In genomic region chr20:41735949-41736348, GRCh38 we compare ENCODE assay signal across 34 cellular contexts.
"Had no signal": no experiment of that assay in that cellular context is flagged by ENCODE, and none has a peak within 500 bp of the region (broad histone marks: within the 10 kb centered on the region; RNA-seq: fewer than 3 reads in every experiment).

No MANE protein-coding gene starts in this region.

- DNase-seq: Karpas-422, Kasumi-1, MG63, MM.1S, MV-4-11, NCI-H1048, NCI-H1092, NCI-H1092 treated with DMSO at 0.1 percent for 48 hours, NCI-H1105, NCI-H1105 treated with DMSO at 0.1 percent for 48 hours, NCI-H1417, NCI-H1417 treated with DMSO at 0.1 percent for 48 hours, NCI-H1436, NCI-H1436 treated with DMSO at 0.1 percent for 48 hours, NCI-H146, NCI-H1694, NCI-H1694 treated with DMSO at 0.1 percent for 48 hours, NCI-H187, NCI-H187 treated with DMSO at 0.1 percent for 48 hours, NCI-H1930, NCI-H2029, NCI-H2029 treated with DMSO at 0.1 percent for 48 hours, NCI-H2081, NCI-H2081 treated with DMSO at 0.1 percent for 48 hours, NCI-H2107, NCI-H2171, NCI-H2171 treated with DMSO at 0.1 percent for 48 hours, NCI-H2227 treated with DMSO at 0.1 percent for 48 hours, NCI-H226, NCI-H345, NCI-H446, NCI-H446 treated with DMSO at 0.1 percent for 48 hours, NCI-H510A, NCI-H510A treated with DMSO at 0.1 percent for 48 hours had no signal

- H3K27me3 ChIP-seq: MG63 had no signal

- H3K36me3 ChIP-seq: MG63 had no signal

- H3K4me3 ChIP-seq: MG63 had no signal
